3 cellular contexts compared by ENCODE assay signal in genomic region chr14:65906948-65907347, GRCh38.
TF ChIP-seq lines count a peak whose summit lies in the region.

No MANE protein-coding gene starts in this region.

TF ChIP-seq in HepG2, 621 proteins besides CTCF, POLR2A, EP300 and RAD21:
- no peak for TF ChIP-seq ZNF7 (CRISPR knock-in tag; IDR thresholded peaks at IDR 0.05)
- TF ChIP-seq ZNF383 (CRISPR knock-in tag; IDR thresholded peaks at IDR 0.05; ENCODE audit: borderline replicate concordance) = no peak
- no peak for TF ChIP-seq EED (CRISPR knock-in tag; IDR thresholded peaks at IDR 0.05)
- no peak for TF ChIP-seq ZNF891 (CRISPR knock-in tag; IDR thresholded peaks at IDR 0.05)
- no peak for TF ChIP-seq DPF2 (CRISPR knock-in tag; IDR thresholded peaks at IDR 0.05; ENCODE audit: borderline replicate concordance, low read depth)
- no peak for TF ChIP-seq ZNF740 (CRISPR knock-in tag; IDR thresholded peaks at IDR 0.05)
- TF ChIP-seq PCBP2 (optimal IDR thresholded peaks at IDR 0.05; ENCODE audit: low read depth, low read length, poor library complexity, severe bottlenecking) = peak; percentile 34

TF ChIP-seq in HEK293, 187 proteins besides CTCF, POLR2A, EP300 and RAD21:
- no peak for TF ChIP-seq HIC1 (tag by site-specific recombination; IDR thresholded peaks at IDR 0.05)
- TF ChIP-seq ZNF521 (tag by site-specific recombination; IDR thresholded peaks at IDR 0.05) = 0 out of 2 replicates have a peak, but pooled peaks have one; percentile 49
- TF ChIP-seq PRDM1 (tag by site-specific recombination; IDR thresholded peaks at IDR 0.05) = peak; percentile 90
- no peak for TF ChIP-seq MZF1 (tag by site-specific recombination; IDR thresholded peaks at IDR 0.05; ENCODE audit: borderline replicate concordance)
- TF ChIP-seq ZNF366 (tag by site-specific recombination; conservative IDR thresholded peaks at IDR 0.05) = peak; percentile 86

TF ChIP-seq in H1, 55 proteins besides CTCF, POLR2A, EP300 and RAD21:
- no peak for TF ChIP-seq RBBP5 (IDR thresholded peaks at IDR 0.05; ENCODE audit: borderline replicate concordance, low read depth, low read length)
- TF ChIP-seq SUZ12 (IDR thresholded peaks at IDR 0.05; ENCODE audit: low read length) = no peak
- TF ChIP-seq GABPA (IDR thresholded peaks at IDR 0.05; ENCODE audit: borderline replicate concordance, insufficient read depth, low read length) = no peak
- no peak for TF ChIP-seq NANOG (IDR thresholded peaks at IDR 0.05; ENCODE audit: insufficient read depth, low read depth, low read length, poor library complexity, severe bottlenecking)
- no peak for TF ChIP-seq RFX5 (IDR thresholded peaks at IDR 0.05; ENCODE audit: borderline replicate concordance, low read depth, low read length)
- no peak for TF ChIP-seq HDAC6 (IDR thresholded peaks at IDR 0.05; ENCODE audit: low read depth, low read length)
- no peak for TF ChIP-seq SAP30 (IDR thresholded peaks at IDR 0.05; ENCODE audit: insufficient read depth, insufficient replicate concordance, low read length)
- TF ChIP-seq SIX5 (IDR thresholded peaks at IDR 0.05; ENCODE audit: low read depth, low read length) = no peak
- TF ChIP-seq JUND (IDR thresholded peaks at IDR 0.05; ENCODE audit: low read length) = no peak
- TF ChIP-seq TCF12 (IDR thresholded peaks at IDR 0.05; ENCODE audit: low read depth, low read length) = no peak
- TF ChIP-seq BACH1 (IDR thresholded peaks at IDR 0.05; ENCODE audit: low read length) = no peak
- TF ChIP-seq BCL11A (IDR thresholded peaks at IDR 0.05; ENCODE audit: low read depth in 2 of 2, low read length in 2 of 2) = no peak
TF ChIP-seq in H1: peak in this region for 0.
